6 cellular contexts compared by ENCODE assay signal in the genomic region with DNA sequence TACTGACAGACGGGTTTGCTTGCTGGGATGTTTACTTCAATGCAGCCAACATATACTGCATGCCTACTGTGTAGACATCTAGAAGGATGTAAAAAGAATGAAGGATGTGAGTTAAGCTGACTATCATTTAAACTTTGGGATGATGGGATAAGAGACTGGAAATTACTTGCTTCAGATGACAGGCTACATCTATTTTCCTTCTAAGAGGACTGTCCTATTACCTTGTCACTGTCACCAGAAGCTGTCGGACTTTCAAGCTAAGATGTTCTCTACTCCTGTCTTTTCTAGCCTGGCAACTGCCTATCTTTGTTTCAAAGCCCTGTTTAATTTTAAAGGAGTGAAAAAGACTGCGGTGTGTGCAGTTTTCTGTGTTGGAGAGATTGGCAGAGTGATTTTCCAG.
"Had no signal": no experiment of that assay in that cellular context is flagged by ENCODE, and none has a peak within 500 bp of the region (broad histone marks: within the 10 kb centered on the region; RNA-seq: fewer than 3 reads in every experiment).

No MANE protein-coding gene starts in this region.

- H3K27me3 Mint-ChIP-seq: IgD-negative memory B cell had no signal

- H3K27ac ChIP-seq: HL-60 had no signal

- H3K4me3 ChIP-seq: K562 had no signal

- FAIRE-seq: HepG2, HTR-8/SVneo, K562 had no signal

- DNase-seq: IMR-90 had no signal
